In genomic region chr1:35031103-35031452, GRCh38 we compare ENCODE assay signal across 8 cellular contexts. TPM values are rescaled to one million over a fixed set of nuclear protein-coding genes. Genes with fewer than 3 reads are reported as not detected.
DNase-seq lines count a peak whose midpoint lies in the region; ATAC-seq and TF ChIP-seq lines count a peak whose summit lies in the region.

No MANE protein-coding gene starts in this region.

- peak overlapping the region; percentile 64 for H3K4me3 ChIP-seq in lung

- H3K4me1 ChIP-seq in lung (ENCODE audit: control insufficient read depth in 2 of 2, insufficient read depth in 2 of 2, low read length in 2 of 2) = peaks cover 5 to 6% of the 10 kb centered on the region in 2 donors

- in situ Hi-C loops in G401 (cut with HindIII; ENCODE audit: low sequenced_read_pairs) = no loop called here

- no peak for TF ChIP-seq CTCF in lung (IDR thresholded peaks at IDR 0.05; ENCODE audit: control extremely low read depth, extremely low read depth)

- ATAC-seq in lung (ENCODE audit: insufficient read depth, low FRiP score) (peak; percentile 29), GM21786 (IDR thresholded peaks at IDR 0.05; ENCODE audit: unreplicated experiment) (no peak)

- WGBS in lung, 2 donors = 0% methylated on average over 11 of the region's 11 CpGs

- H3K27ac ChIP-seq in lung (ENCODE audit: low read depth in 1 of 2, low read length in 1 of 2) = peak overlapping the region; percentile 87 to 88

- DNase-seq in G401 (ENCODE audit: low spot score) (peak; percentile 40), HUDEP-2 (lab: John Stamatoyannopoulos, UW; ENCODE audit: unreplicated experiment in 76 of 76) (peak in 49 of 76 experiments; percentile 3 to 62 (median 23)), dermis blood vessel endothelial cell (peak; percentile 67), lung (ENCODE audit: low spot score) (no peak), NCI-H345 treated with DMSO at 0.1 percent for 48 hours (lab: John Stamatoyannopoulos, UW; ENCODE audit: unreplicated experiment) (no peak)
- DNase-seq in activated CD4-positive, alpha-beta T cell treated with anti-CD3 and anti-CD28 coated beads for 48 hours = peak; percentile 63
- DNase-seq in stimulated activated CD8-positive, alpha-beta memory T cell treated with anti-CD3 and anti-CD28 coated beads, Interleukin-15, amount 100 ng/mL, for 24 hours (ENCODE audit: low read depth) = peak; percentile 9

- H3K27me3 ChIP-seq in lung (ENCODE audit: control insufficient read depth, insufficient read depth) = no peaks in the 10 kb centered on the region

- peaks cover 0 to 8% of the 10 kb centered on the region in 2 donors for H3K9me3 ChIP-seq in lung (ENCODE audit: control insufficient read depth in 2 of 2, insufficient read depth in 1 of 2, low read length in 1 of 2)

- peaks cover 2 to 4% of the 10 kb centered on the region in 2 donors for H3K36me3 ChIP-seq in lung (ENCODE audit: control insufficient read depth in 2 of 2, insufficient read depth in 2 of 2, low read length in 2 of 2)

RNA-seq across cellular contexts. Expression of gene ZMYM6, which starts 0.7 kb away (rescaled TPM):
- 3.9 and 5.0 TPM in 2 replicates for total RNA-seq in G401 (2014; rRNA removed; shearing (Covaris generic))
- total RNA-seq in dermis blood vessel endothelial cell (10.1 and 11.9 TPM in 2 replicates), lung (10 to 100 TPM; 20.1 to 35.1 TPM)
- polyA plus RNA-seq in lung = 10 to 100 TPM in 1 of 2 donors, 1 to 10 TPM in 1; 6.5 to 14.6 TPM

RNA-seq across cellular contexts. Expression of gene TMEM35B, which starts 45.9 kb away (rescaled TPM):
- total RNA-seq in G401 (2014; rRNA removed; shearing (Covaris generic)) = 49.2 and 73.3 TPM in 2 replicates
- total RNA-seq in dermis blood vessel endothelial cell = 22.7 and 55.8 TPM in 2 replicates
- total RNA-seq in lung = 10 to 100 TPM; 31.3 to 35.5 TPM
- 10 to 100 TPM; 50.3 to 68.4 TPM for polyA plus RNA-seq in lung

RNA-seq across cellular contexts. Expression of gene ZMYM1, which starts 48.1 kb away (rescaled TPM):
- 18.8 and 30.2 TPM in 2 replicates for total RNA-seq in G401 (2014; rRNA removed; shearing (Covaris generic))
- total RNA-seq in dermis blood vessel endothelial cell (30.1 and 34.9 TPM in 2 replicates), lung (10 to 100 TPM; 12.5 to 31.6 TPM)
- 1 to 10 TPM; 2.6 to 4.5 TPM for polyA plus RNA-seq in lung

Comparison
In these comparisons a context has a peak if more than half of its experiments do, and no peak if none do; other contexts are left out.
1. DNase-seq: peak in G401 (single experiment), HUDEP-2 (49 of 76), activated CD4-positive, alpha-beta T cell treated with anti-CD3 and anti-CD28 coated beads for 48 hours (single experiment), dermis blood vessel endothelial cell (single experiment) and stimulated activated CD8-positive, alpha-beta memory T cell treated with anti-CD3 and anti-CD28 coated beads, Interleukin-15, amount 100 ng/mL, for 24 hours (single experiment); none in lung (single experiment) and NCI-H345 treated with DMSO at 0.1 percent for 48 hours (single experiment).